Comparison of ENCODE assay signal across 22 cellular contexts in genomic region chr2:5042666-5043440, GRCh38.
A peak's percentile ranks its signal among the peaks of the same experiment; 100 is the strongest.
DNase-seq lines count a peak whose midpoint lies in the region; ATAC-seq and TF ChIP-seq lines count a peak whose summit lies in the region.
"Had no signal": no experiment of that assay in that cellular context is flagged by ENCODE, and none has a peak within 500 bp of the region (broad histone marks: within the 10 kb centered on the region; RNA-seq: fewer than 3 reads in every experiment).

No MANE protein-coding gene starts in this region.

- no peak overlapping the region for H3K23ac ChIP-seq in mesenchymal stem cell (ENCODE audit: low read length in 2 of 2)

- no peak overlapping the region for H2BK15ac ChIP-seq in mesenchymal stem cell (ENCODE audit: low read depth, poor library complexity, severe bottlenecking)

- H3K4ac ChIP-seq in mesenchymal stem cell (ENCODE audit: low read depth in 1 of 2, low read length in 2 of 2) = no peak overlapping the region

- H3K36me3 ChIP-seq in PC-3 (ENCODE audit: low read depth, low read length) (no peaks in the 10 kb centered on the region), esophagus muscularis mucosa (no peaks in the 10 kb centered on the region), smooth muscle cell (ENCODE audit: low read depth) (no peaks in the 10 kb centered on the region), mesenchymal stem cell (ENCODE audit: control insufficient read depth in 1 of 2, insufficient read depth in 2 of 2, low read depth in 1 of 2, low read length in 2 of 2) (no peaks in the 10 kb centered on the region)
- H3K36me3 ChIP-seq: BE2C; BLaER1 treated with 17β-estradiol and CSF1 and Interleukin-3, amounts not matched to agents 10 nM and 100 nM had no signal

- H4K20me1 ChIP-seq in PC-3 (ENCODE audit: low read length) = no peaks in the 10 kb centered on the region
- H4K20me1 ChIP-seq in smooth muscle cell (ENCODE audit: low read depth) = no peaks in the 10 kb centered on the region
- H4K20me1 ChIP-seq: BLaER1 treated with 17β-estradiol and CSF1 and Interleukin-3, amounts not matched to agents 10 nM and 100 nM had no signal

- no peaks in the 10 kb centered on the region for H3K79me1 ChIP-seq in mesenchymal stem cell (replicated peaks; ENCODE audit: low read length, poor library complexity, severe bottlenecking)

- H2AFZ ChIP-seq in PC-3 (ENCODE audit: low read length) (no peak overlapping the region), smooth muscle cell (ENCODE audit: low read depth) (no peak overlapping the region), mesenchymal stem cell (ENCODE audit: low read depth, low read length) (no peak overlapping the region)
- H2AFZ ChIP-seq: GM23338 had no signal

- H3K4me1 ChIP-seq in PC-3 (ENCODE audit: insufficient read depth, low read length) (no peaks in the 10 kb centered on the region), esophagus muscularis mucosa (peaks cover 0 to 20% (median 12%) of the 10 kb centered on the region in 4 donors), smooth muscle cell (ENCODE audit: low read depth) (no peaks in the 10 kb centered on the region), mesenchymal stem cell (ENCODE audit: control insufficient read depth, insufficient read depth, low read depth, low read length) (no peaks in the 10 kb centered on the region)
- H3K4me1 ChIP-seq: A549; BE2C; BLaER1 treated with 17β-estradiol and CSF1 and Interleukin-3, amounts not matched to agents 10 nM and 100 nM had no signal

- H3K79me2 ChIP-seq in PC-3 (ENCODE audit: low read length) (no peaks in the 10 kb centered on the region), smooth muscle cell (ENCODE audit: low read depth) (no peaks in the 10 kb centered on the region)

- H4K8ac ChIP-seq in mesenchymal stem cell (ENCODE audit: low read length) = no peak overlapping the region

- H3F3A ChIP-seq in PC-3 (ENCODE audit: low read length, unreplicated experiment) = no peaks in the 10 kb centered on the region
- no peaks in the 10 kb centered on the region for H3F3A ChIP-seq in smooth muscle cell (ENCODE audit: low read depth)

- no TSS peak for BruUV-seq in PC-3 (replicated peaks; lab: Mats Ljungman, UMichigan)

- no peak overlapping the region for H3K18ac ChIP-seq in mesenchymal stem cell (ENCODE audit: low read depth in 1 of 2, low read length in 2 of 2)

- no peaks in the 10 kb centered on the region for H3K9me2 ChIP-seq in PC-3 (replicated peaks; ENCODE audit: low read length)

- intact Hi-C loops in PC-3 (cut with micrococcal nuclease) = no loop called here
- intact Hi-C loops in esophagus muscularis mucosa (cut with DNase I) = no loop called here

- no peak overlapping the region for H3K9ac ChIP-seq in PC-3 (ENCODE audit: low read length)
- H3K9ac ChIP-seq in smooth muscle cell (ENCODE audit: low read depth) = no peak overlapping the region
- no peak overlapping the region for H3K9ac ChIP-seq in mesenchymal stem cell (ENCODE audit: low read length)
- H3K9ac ChIP-seq: BLaER1 treated with 17β-estradiol and CSF1 and Interleukin-3, amounts not matched to agents 10 nM and 100 nM had no signal

- no peak overlapping the region for H2AK5ac ChIP-seq in mesenchymal stem cell (ENCODE audit: low read length, severe bottlenecking)

- POLR2A ChIA-PET in PC-3 (lab: Charles Lee; ENCODE audit: unreplicated experiment) = no interaction called here

- H2BK120ac ChIP-seq in mesenchymal stem cell (ENCODE audit: low read depth, low read length) = no peak overlapping the region

- H4K91ac ChIP-seq in mesenchymal stem cell (ENCODE audit: low read length) = no peak overlapping the region

- H2BK5ac ChIP-seq in mesenchymal stem cell (ENCODE audit: low read depth, low read length, poor library complexity, severe bottlenecking) = no peak overlapping the region

- H3K27ac ChIP-seq in PC-3 (ENCODE audit: low read length) = no peak overlapping the region
- H3K27ac ChIP-seq in esophagus muscularis mucosa (replicated peaks in 1 of 4) = peak overlapping the region in 3 of 4 donors; percentile 24 to 52 (median 28)
- peak overlapping the region; percentile 26 for H3K27ac ChIP-seq in smooth muscle cell (ENCODE audit: low read depth)
- no peak overlapping the region for H3K27ac ChIP-seq in mesenchymal stem cell (ENCODE audit: low read length, poor library complexity, severe bottlenecking)
- H3K27ac ChIP-seq: A549; BLaER1 treated with 17β-estradiol and CSF1 and Interleukin-3, amounts not matched to agents 10 nM and 100 nM had no signal

- no peak overlapping the region for H3K14ac ChIP-seq in mesenchymal stem cell (ENCODE audit: low read length in 2 of 2)

- peak; percentile 26 for DNase-seq in NCI-H146 (lab: John Stamatoyannopoulos, UW)
- no peak for DNase-seq in NCI-H146 treated with DMSO at 0.1 percent for 48 hours (lab: John Stamatoyannopoulos, UW; ENCODE audit: unreplicated experiment)
- DNase-seq in PC-3 = peak; percentile 3
- no peak for DNase-seq in esophagus muscularis mucosa (ENCODE audit: extremely low spot score)
- DNase-seq in smooth muscle cell (lab: John Stamatoyannopoulos, UW; ENCODE audit: unreplicated experiment) = no peak
- DNase-seq in mesenchymal stem cell = no peak
- DNase-seq: 8988T; ACHN; AML-193; BE2C; CD4-positive, alpha-beta T cell; CD8-positive, alpha-beta memory T cell; DMS 273 treated with DMSO at 0.1 percent for 48 hours; EL; GDM1; H9; HFFc6 had no signal

- H3K9me3 ChIP-seq in PC-3 (ENCODE audit: low read length) (no peaks in the 10 kb centered on the region), esophagus muscularis mucosa (no peaks in the 10 kb centered on the region), smooth muscle cell (replicated peaks; ENCODE audit: low read depth) (no peaks in the 10 kb centered on the region), mesenchymal stem cell (ENCODE audit: control insufficient read depth, low read length) (peaks cover 24% of the 10 kb centered on the region)
- H3K9me3 ChIP-seq: BE2C; BLaER1 treated with 17β-estradiol and CSF1 and Interleukin-3, amounts not matched to agents 10 nM and 100 nM had no signal

- CTCF ChIA-PET in PC-3 (lab: Charles Lee) = no interaction called here

- H2BK12ac ChIP-seq in mesenchymal stem cell (ENCODE audit: low read length in 2 of 2) = no peak overlapping the region

- TF ChIP-seq CTCF in PC-3 (conservative IDR thresholded peaks at IDR 0.05; ENCODE audit: low read depth, low read length) (no peak), esophagus muscularis mucosa (IDR thresholded peaks at IDR 0.05) (no peak), smooth muscle cell (IDR thresholded peaks at IDR 0.05; ENCODE audit: borderline replicate concordance, insufficient read depth, poor library complexity, severe bottlenecking) (no peak)

- H3K4me3 ChIP-seq in PC-3 (ENCODE audit: low read length) (no peak overlapping the region), esophagus muscularis mucosa (no peak overlapping the region), smooth muscle cell (no peak overlapping the region), mesenchymal stem cell (ENCODE audit: insufficient read depth in 1 of 2, low read depth in 1 of 2, low read length in 2 of 2) (no peak overlapping the region)
- H3K4me3 ChIP-seq: A549; BLaER1 treated with 17β-estradiol and CSF1 and Interleukin-3, amounts not matched to agents 10 nM and 100 nM; GM12878; GM23338 had no signal

- no peak for TF ChIP-seq POLR2A in esophagus muscularis mucosa (IDR thresholded peaks at IDR 0.05; ENCODE audit: low read depth)

- no peak for TF ChIP-seq EP300 in esophagus muscularis mucosa (IDR thresholded peaks at IDR 0.05)

- ATAC-seq in PC-3 (no peak), HG02623 (IDR thresholded peaks at IDR 0.05; ENCODE audit: unreplicated experiment) (no peak)
- ATAC-seq: A549, GM12878, GM23338 had no signal

- H3K27me3 ChIP-seq in PC-3 (ENCODE audit: low read length) (no peaks in the 10 kb centered on the region), esophagus muscularis mucosa (no peaks in the 10 kb centered on the region), smooth muscle cell (ENCODE audit: low read depth) (no peaks in the 10 kb centered on the region), mesenchymal stem cell (ENCODE audit: control insufficient read depth in 1 of 2, insufficient read depth in 1 of 2, low read length in 2 of 2) (no peaks in the 10 kb centered on the region)
- H3K27me3 ChIP-seq: BE2C; BLaER1 treated with 17β-estradiol and CSF1 and Interleukin-3, amounts not matched to agents 10 nM and 100 nM had no signal

- WGBS in esophagus muscularis mucosa = 63% methylated on average over 4 of the region's 4 CpGs
- WGBS in smooth muscle cell (ENCODE audit: low lambda C conversion rate) = 74% methylated on average over 4 of the region's 4 CpGs
- 85% methylated on average over 4 of the region's 4 CpGs for WGBS in mesenchymal stem cell

- H3K4me2 ChIP-seq in PC-3 (ENCODE audit: low read length) (no peak overlapping the region), smooth muscle cell (no peak overlapping the region), mesenchymal stem cell (ENCODE audit: low read length, poor library complexity, severe bottlenecking) (no peak overlapping the region)
- H3K4me2 ChIP-seq: A549; BLaER1 treated with 17β-estradiol and CSF1 and Interleukin-3, amounts not matched to agents 10 nM and 100 nM; GM23338 had no signal

Comparison
In these comparisons a context has a peak if more than half of its experiments do, and no peak if none do; other contexts are left out.
1. DNase-seq: peak in NCI-H146 (single experiment) and PC-3 (single experiment); none in NCI-H146 treated with DMSO at 0.1 percent for 48 hours (single experiment), esophagus muscularis mucosa (single experiment), smooth muscle cell (single experiment) and mesenchymal stem cell (single experiment).
2. H3K27ac ChIP-seq: peak in esophagus muscularis mucosa (3 of 4) and smooth muscle cell (single experiment); none in PC-3 (single experiment) and mesenchymal stem cell (single experiment).